ENCODE assay signal across 21 cellular contexts in genomic region chr6:142500265-142500786, GRCh38.
"Had no signal": no experiment of that assay in that cellular context is flagged by ENCODE, and none has a peak within 500 bp of the region (broad histone marks: within the 10 kb centered on the region; RNA-seq: fewer than 3 reads in every experiment).

No MANE protein-coding gene starts in this region.

- ATAC-seq: left lung had no signal

- H3K36me3 ChIP-seq: left lung, ovary, stomach, tibial artery, uterus had no signal

- H3K27me3 Mint-ChIP-seq: activated naive CD8-positive, alpha-beta T cell treated with anti-CD3 and anti-CD28 coated beads for 36 hours had no signal

- H3K4me1 Mint-ChIP-seq: activated naive CD8-positive, alpha-beta T cell treated with anti-CD3 and anti-CD28 coated beads for 36 hours; memory B cell; nephron progenitor cell had no signal

- H3K27ac ChIP-seq: epithelial cell of prostate, left lung, ovary, stomach, tibial artery, uterus had no signal

- H3K4me3 ChIP-seq: left lung, ovary, stomach, tibial artery, uterus had no signal

- H3K27ac Mint-ChIP-seq: activated naive CD8-positive, alpha-beta T cell treated with anti-CD3 and anti-CD28 coated beads for 36 hours; memory B cell; nephron progenitor cell had no signal

- DNase-seq: activated CD4-positive, alpha-beta T cell treated with anti-CD3 and anti-CD28 coated beads for 1 hour; activated CD4-positive, alpha-beta T cell treated with anti-CD3 and anti-CD28 coated beads, Interleukin-2, amount 50 U/mL, for 48 hours; activated gamma-delta T cell treated with Interleukin-2 at 50 U/mL for 16 hours; activated naive CD8-positive, alpha-beta T cell treated with anti-CD3 and anti-CD28 coated beads for 36 hours; activated T-cell treated with anti-CD3 and anti-CD28 coated beads, Interleukin-2, amount 50 U/mL, for 48 hours; anterior cingulate cortex; central memory CD4-positive, alpha-beta T cell; cortex of kidney; effector memory CD4-positive, alpha-beta T cell; foreskin fibroblast; left lung; nephron progenitor cell; ovary; stimulated activated CD4-positive, alpha-beta T cell treated with anti-CD3 and anti-CD28 coated beads, Interleukin-15, amount 100 ng/mL, for 24 hours; stimulated activated CD4-positive, alpha-beta T cell treated with anti-CD3 and anti-CD28 coated beads, Interleukin-4, amount 100 ng/mL, for 24 hours; stomach; T-helper 9 cell; tibial artery; uterus had no signal

- H3K9me3 ChIP-seq: ovary, tibial artery had no signal

- H3K27me3 ChIP-seq: left lung, ovary, stomach, tibial artery, uterus had no signal

- H3K4me3 Mint-ChIP-seq: activated naive CD8-positive, alpha-beta T cell treated with anti-CD3 and anti-CD28 coated beads for 36 hours; memory B cell; nephron progenitor cell had no signal

- H3K4me1 ChIP-seq: left lung, stomach, uterus had no signal
